Comparison of ENCODE assay signal across 10 cellular contexts in the genomic region with DNA sequence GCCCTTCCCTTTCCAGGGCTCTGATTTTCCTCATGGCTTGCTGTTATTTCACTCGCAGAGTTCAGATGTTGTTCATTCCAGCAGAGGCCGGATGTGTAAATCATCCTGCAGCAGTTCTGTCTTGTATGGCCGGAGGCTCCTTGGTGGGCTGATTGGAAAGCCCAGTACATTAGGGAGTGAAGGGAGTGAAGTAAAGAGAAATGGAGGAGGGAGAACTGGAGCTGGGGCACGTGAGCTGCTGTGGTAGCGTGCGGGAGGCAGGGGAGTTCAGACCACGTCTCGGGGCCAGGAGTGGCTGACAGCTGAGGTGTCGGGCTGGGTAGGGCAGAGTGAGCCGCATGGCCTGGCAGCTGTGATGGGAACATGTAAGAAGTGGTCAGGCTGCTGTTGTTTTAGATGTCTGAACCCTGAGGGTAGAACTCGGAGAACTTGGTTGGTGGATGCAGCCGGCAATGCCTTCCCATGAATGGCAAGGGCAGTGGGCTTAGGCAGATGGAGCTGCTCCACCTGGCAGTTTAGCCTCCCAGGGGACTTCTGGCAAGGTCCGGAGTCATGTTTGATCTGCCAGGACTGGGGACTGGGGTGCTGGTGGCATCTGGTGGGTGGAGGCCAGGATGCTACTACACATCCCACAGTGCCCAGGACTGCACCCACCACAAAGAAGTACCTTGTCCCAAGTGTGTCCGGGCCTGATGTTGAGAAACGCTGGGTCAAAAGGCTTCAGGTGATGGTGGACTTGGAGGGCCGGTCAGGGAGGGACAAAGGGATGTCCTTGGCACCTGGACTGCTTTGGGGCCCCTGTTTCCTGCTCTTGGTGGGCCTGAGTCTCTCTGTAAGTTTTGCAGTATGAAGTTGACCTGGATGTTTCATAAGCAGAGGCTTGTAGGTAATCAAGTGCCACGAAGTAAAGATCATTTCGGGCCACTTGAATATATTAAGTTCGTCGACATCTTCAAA. TPM values are rescaled to one million over a fixed set of nuclear protein-coding genes. Genes with fewer than 3 reads are reported as not detected.
DNase-seq lines count a peak whose midpoint lies in the region; ATAC-seq and TF ChIP-seq lines count a peak whose summit lies in the region.
"Had no signal": no experiment of that assay in that cellular context is flagged by ENCODE, and none has a peak within 500 bp of the region (broad histone marks: within the 10 kb centered on the region; RNA-seq: fewer than 3 reads in every experiment).

No MANE protein-coding gene starts in this region.

- peak overlapping the region; percentile 87 for H3K27ac ChIP-seq in GM23248
- peak overlapping the region; percentile 60 for H3K27ac ChIP-seq in adipose tissue (ENCODE audit: low read depth, low read length)
- peak overlapping the region in 3 of 4 donors; percentile 68 to 78 (median 71) for H3K27ac ChIP-seq in gastroesophageal sphincter

- in situ Hi-C loops in GM23248 (cut with MboI) = no loop called here

- DNase-seq in GM23248 (peak; percentile 64), sciatic nerve (ENCODE audit: low spot score) (no peak), NCI-H1417 treated with DMSO at 0.1 percent for 48 hours (lab: John Stamatoyannopoulos, UW) (no peak), SKM-1 treated with dmso at 0.1 percent for 144 hours (lab: John Stamatoyannopoulos, UW; ENCODE audit: unreplicated experiment) (no peak)
- no peak for DNase-seq in activated CD4-positive, alpha-beta T cell treated with anti-CD3 and anti-CD28 coated beads for 48 hours
- DNase-seq: left cardiac atrium had no signal

- H3K36me3 ChIP-seq in GM23248 (ENCODE audit: low read depth) = no peaks in the 10 kb centered on the region
- no peaks in the 10 kb centered on the region for H3K36me3 ChIP-seq in gastroesophageal sphincter
- H3K36me3 ChIP-seq: HAP-1 had no signal

- peak overlapping the region; percentile 67 for H3K4me2 ChIP-seq in GM23248 (ENCODE audit: unreplicated experiment)

- TF ChIP-seq EP300 in gastroesophageal sphincter (IDR thresholded peaks at IDR 0.05) = no peak

- peaks cover 95% of the 10 kb centered on the region for H3K79me2 ChIP-seq in GM23248 (ENCODE audit: insufficient read depth)

- peak overlapping the region; percentile 27 for H3K4me3 ChIP-seq in GM23248
- no peak overlapping the region for H3K4me3 ChIP-seq in gastroesophageal sphincter
- H3K4me3 ChIP-seq: HAP-1 had no signal

- ATAC-seq in gastroesophageal sphincter = peak; percentile 9
- peak; percentile 44 for ATAC-seq in sciatic nerve
- ATAC-seq in GM18868 (IDR thresholded peaks at IDR 0.05; ENCODE audit: unreplicated experiment) = no peak

- H4K20me1 ChIP-seq in GM23248 (ENCODE audit: insufficient read depth) = no peaks in the 10 kb centered on the region

- H3K4me1 ChIP-seq in GM23248 (ENCODE audit: insufficient read depth) (peaks cover 89% of the 10 kb centered on the region), gastroesophageal sphincter (peaks cover 0 to 94% (median 56%) of the 10 kb centered on the region in 3 donors)

- no peak for TF ChIP-seq CTCF in gastroesophageal sphincter (IDR thresholded peaks at IDR 0.05)

- TF ChIP-seq POLR2A in gastroesophageal sphincter (IDR thresholded peaks at IDR 0.05) = no peak

- intact Hi-C loops in sciatic nerve (cut with DNase I) = no loop called here

- no peak overlapping the region for H2AFZ ChIP-seq in GM23248

- no peaks in the 10 kb centered on the region for H3K9me2 ChIP-seq in GM23248 (ENCODE audit: insufficient read depth)

- peak overlapping the region; percentile 67 for H3K9ac ChIP-seq in GM23248

- WGBS in GM23248 (ENCODE audit: low coverage in 1 of 2, low lambda C conversion rate in 2 of 2, missing lambda C conversion rate in 2 of 2), 2 experiments = 61 to 63% methylated on average over 20 of the region's 20 CpGs
- WGBS in adipose tissue, 3 donors = 63 to 87% (median 69%) methylated on average over 20 of the region's 20 CpGs
- WGBS in gastroesophageal sphincter (ENCODE audit: low coverage in 1 of 2), 2 donors = 84 to 90% methylated on average over 5 of the region's 20 CpGs

- H3F3A ChIP-seq in GM23248 (ENCODE audit: insufficient read depth) = peaks cover 79% of the 10 kb centered on the region

- H3K9me3 ChIP-seq in GM23248 (ENCODE audit: low read depth) (no peaks in the 10 kb centered on the region), gastroesophageal sphincter (no peaks in the 10 kb centered on the region)
- H3K9me3 ChIP-seq: HAP-1 had no signal

- no peaks in the 10 kb centered on the region for H3K27me3 ChIP-seq in GM23248 (replicated peaks; ENCODE audit: insufficient read depth)
- no peaks in the 10 kb centered on the region for H3K27me3 ChIP-seq in gastroesophageal sphincter

RNA-seq across cellular contexts. Expression of gene ASAP2, which starts 29.1 kb away (rescaled TPM):
- total RNA-seq in GM23248 (2014; rRNA removed; shearing (Covaris generic)) = 49.6 and 54.1 TPM in 2 replicates
- polyA plus RNA-seq in GM23248 (2016; fragmentation: Nextera tagmentation; extraction: Ambion mirVana) = 8.8 and 10.9 TPM in 2 replicates
- polyA plus RNA-seq in adipose tissue = 10 to 100 TPM in 2 of 3 donors, 1 to 10 TPM in 1; 4.1 to 24.0 (median 12.5) TPM
- total RNA-seq in gastroesophageal sphincter = 10 to 100 TPM; 18.3 to 31.4 (median 26.2) TPM
- 47.1 TPM for total RNA-seq in sciatic nerve
